1 cellular context compared by ENCODE assay signal in the genomic region with DNA sequence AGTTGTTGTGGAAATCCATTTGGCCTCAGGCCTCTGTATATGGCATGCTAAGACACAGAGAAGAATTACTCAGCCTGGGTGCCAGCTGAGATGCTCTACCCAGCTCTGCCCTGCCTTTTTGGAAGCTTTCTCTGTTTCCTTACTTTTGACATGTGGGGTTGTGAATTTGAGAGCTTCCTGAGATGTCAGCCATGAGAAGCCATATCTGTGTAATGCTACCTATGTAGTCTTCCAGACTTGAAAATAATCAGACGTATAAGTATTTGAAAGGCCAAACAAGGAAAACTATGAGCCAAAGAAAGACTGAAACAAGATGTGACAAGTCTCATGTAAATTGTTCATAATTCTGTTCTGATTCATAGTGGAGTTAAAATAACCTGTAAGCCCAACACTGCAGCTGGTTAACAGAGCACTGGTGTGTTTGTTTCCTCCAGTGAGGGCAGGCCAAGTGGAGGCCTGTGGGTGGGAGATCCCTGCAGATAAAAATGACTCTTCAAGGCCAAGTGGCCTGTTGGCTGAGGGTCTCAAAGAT.
TF ChIP-seq lines count a peak whose summit lies in the region.

No MANE protein-coding gene starts in this region.

TF ChIP-seq in IMR-90, 13 proteins besides CTCF, POLR2A, EP300 and RAD21:
- no peak for TF ChIP-seq RFX5 (IDR thresholded peaks at IDR 0.05; ENCODE audit: low read depth, low read length)
- TF ChIP-seq CEBPB (IDR thresholded peaks at IDR 0.05; ENCODE audit: low read depth, low read length) = no peak
- TF ChIP-seq, protein P1, sequence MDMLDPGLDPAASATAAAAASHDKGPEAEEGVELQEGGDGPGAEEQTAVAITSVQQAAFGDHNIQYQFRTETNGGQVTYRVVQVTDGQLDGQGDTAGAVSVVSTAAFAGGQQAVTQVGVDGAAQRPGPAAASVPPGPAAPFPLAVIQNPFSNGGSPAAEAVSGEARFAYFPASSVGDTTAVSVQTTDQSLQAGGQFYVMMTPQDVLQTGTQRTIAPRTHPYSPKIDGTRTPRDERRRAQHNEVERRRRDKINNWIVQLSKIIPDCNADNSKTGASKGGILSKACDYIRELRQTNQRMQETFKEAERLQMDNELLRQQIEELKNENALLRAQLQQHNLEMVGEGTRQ (IDR thresholded peaks at IDR 0.05; ENCODE audit: low read depth, low read length) = no peak
- no peak for TF ChIP-seq CHD1 (IDR thresholded peaks at IDR 0.05; ENCODE audit: low read depth, low read length)
- no peak for TF ChIP-seq BHLHE40 (IDR thresholded peaks at IDR 0.05; ENCODE audit: low read depth, low read length)
- TF ChIP-seq SMC3 (IDR thresholded peaks at IDR 0.05; ENCODE audit: low read depth, low read length) = no peak
- TF ChIP-seq, protein P2, sequence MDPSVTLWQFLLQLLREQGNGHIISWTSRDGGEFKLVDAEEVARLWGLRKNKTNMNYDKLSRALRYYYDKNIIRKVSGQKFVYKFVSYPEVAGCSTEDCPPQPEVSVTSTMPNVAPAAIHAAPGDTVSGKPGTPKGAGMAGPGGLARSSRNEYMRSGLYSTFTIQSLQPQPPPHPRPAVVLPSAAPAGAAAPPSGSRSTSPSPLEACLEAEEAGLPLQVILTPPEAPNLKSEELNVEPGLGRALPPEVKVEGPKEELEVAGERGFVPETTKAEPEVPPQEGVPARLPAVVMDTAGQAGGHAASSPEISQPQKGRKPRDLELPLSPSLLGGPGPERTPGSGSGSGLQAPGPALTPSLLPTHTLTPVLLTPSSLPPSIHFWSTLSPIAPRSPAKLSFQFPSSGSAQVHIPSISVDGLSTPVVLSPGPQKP (IDR thresholded peaks at IDR 0.05; ENCODE audit: borderline replicate concordance, low read depth, low read length) = no peak
- no peak for TF ChIP-seq RCOR1 (IDR thresholded peaks at IDR 0.05; ENCODE audit: insufficient replicate concordance, low read length)
- no peak for TF ChIP-seq MAFK (IDR thresholded peaks at IDR 0.05; ENCODE audit: low read depth, low read length)
- no peak for TF ChIP-seq NFE2L2 (IDR thresholded peaks at IDR 0.05; ENCODE audit: low read depth, low read length)
- TF ChIP-seq FOS (IDR thresholded peaks at IDR 0.05; ENCODE audit: low read depth, low read length) = no peak
- no peak for TF ChIP-seq MAZ (IDR thresholded peaks at IDR 0.05; ENCODE audit: borderline replicate concordance, low read depth, low read length)
- no peak for TF ChIP-seq MXI1 (IDR thresholded peaks at IDR 0.05; ENCODE audit: borderline replicate concordance, low read depth, low read length)
TF ChIP-seq in IMR-90: peak in this region for 0.
